14 cellular contexts compared by ENCODE assay signal in genomic region chr1:160163612-160164011, GRCh38. TPM values are rescaled to one million over a fixed set of nuclear protein-coding genes. Genes with fewer than 3 reads are reported as not detected.
A peak's percentile ranks its signal among the peaks of the same experiment; 100 is the strongest.
DNase-seq lines count a peak whose midpoint lies in the region; ATAC-seq and TF ChIP-seq lines count a peak whose summit lies in the region.
"Had no signal": no experiment of that assay in that cellular context is flagged by ENCODE, and none has a peak within 500 bp of the region (broad histone marks: within the 10 kb centered on the region; RNA-seq: fewer than 3 reads in every experiment).

No MANE protein-coding gene starts in this region.

- peak; percentile 7 for TF ChIP-seq CTCF in liver (IDR thresholded peaks at IDR 0.05; ENCODE audit: low read depth, low read length, missing input control)

- H3K4me3 ChIP-seq in liver (ENCODE audit: low read depth in 1 of 3, low read length in 3 of 3), result no peak overlapping the region

- no peaks in the 10 kb centered on the region for H3K36me3 ChIP-seq in liver (ENCODE audit: control insufficient read depth in 4 of 4, insufficient read depth in 3 of 4, low read depth in 1 of 4, low read length in 3 of 4)

- no peaks in the 10 kb centered on the region for H3K4me1 ChIP-seq in liver (ENCODE audit: control insufficient read depth in 4 of 4, insufficient read depth in 4 of 4, low read length in 3 of 4)

- peak in 1 of 2 donors; percentile 34 for TF ChIP-seq RAD21 in liver (IDR thresholded peaks at IDR 0.05)

- ATAC-seq in HG03159 (IDR thresholded peaks at IDR 0.05; ENCODE audit: unreplicated experiment), result no peak
- ATAC-seq in GM18502 (IDR thresholded peaks at IDR 0.05; ENCODE audit: poor library complexity, unreplicated experiment), result no peak
- ATAC-seq: activated CD4-positive, CD25-positive, alpha-beta regulatory T cell treated with anti-CD3 and anti-CD28 coated beads, Interleukin-2, amount 50 U/mL, for 24 hours; esophagus mucosa had no signal

- no peaks in the 10 kb centered on the region for H3K27me3 ChIP-seq in liver (ENCODE audit: control insufficient read depth in 4 of 4, insufficient read depth in 4 of 4, low read length in 3 of 4)

- no peak overlapping the region for H3K27ac ChIP-seq in liver (ENCODE audit: low read depth in 1 of 2, low read length in 2 of 2)

- 94% methylated on average over 1 of the region's 1 CpG for WGBS in liver

- H3K9ac ChIP-seq in liver (ENCODE audit: low read depth in 1 of 2, low read length in 2 of 2), result no peak overlapping the region

- DNase-seq in Daoy (ENCODE audit: low read depth), result peak; percentile 18
- peak; percentile 32 for DNase-seq in SW480 (ENCODE audit: low spot score)
- no peak for DNase-seq in NCI-H146 (lab: John Stamatoyannopoulos, UW)
- DNase-seq: activated T-cell treated with anti-CD3 and anti-CD28 coated beads for 4 hours; CD4-positive, alpha-beta memory T cell; NCI-H1092; occipital lobe; substantia nigra; SW 1271 had no signal

- H3K9me3 ChIP-seq in liver (ENCODE audit: control insufficient read depth in 4 of 4, low read length in 3 of 4), result no peaks in the 10 kb centered on the region

TF ChIP-seq in liver, 16 proteins besides CTCF, POLR2A, EP300 and RAD21:
- TF ChIP-seq ATF3 (IDR thresholded peaks at IDR 0.05), result no peak
- no peak for TF ChIP-seq SP1 (IDR thresholded peaks at IDR 0.05)
- no peak for TF ChIP-seq RXRA (IDR thresholded peaks at IDR 0.05)
- no peak for TF ChIP-seq NR2F2 (IDR thresholded peaks at IDR 0.05)
- TF ChIP-seq GABPA (IDR thresholded peaks at IDR 0.05 in 1 of 2, conservative IDR thresholded peaks at IDR 0.05 in 1 of 2), result no peak
- no peak for TF ChIP-seq ZBTB33 (IDR thresholded peaks at IDR 0.05)
- TF ChIP-seq FOXA2 (IDR thresholded peaks at IDR 0.05), result no peak
- no peak for TF ChIP-seq TAF1 (conservative IDR thresholded peaks at IDR 0.05)
- TF ChIP-seq HNF4G (IDR thresholded peaks at IDR 0.05), result no peak
TF ChIP-seq in liver: peak in this region for 0.

RNA-seq across cellular contexts. Expression of gene ATP1A4, which starts 12.2 kb away (rescaled TPM):
- not detected in 2 replicates for total RNA-seq in Daoy (2014; rRNA removed; shearing (Covaris generic))
- total RNA-seq in liver, result not detected
- polyA plus RNA-seq in liver, result not detected
- total RNA-seq: CD4-positive, alpha-beta memory T cell; esophagus mucosa had no signal
- polyA plus RNA-seq: CD4-positive, alpha-beta memory T cell had no signal

RNA-seq across cellular contexts. Expression of gene CASQ1, which starts 26.8 kb away (rescaled TPM):
- total RNA-seq in Daoy (2014; rRNA removed; shearing (Covaris generic)), result not detected in 2 replicates
- total RNA-seq in liver, result not detected
- polyA plus RNA-seq in liver, result not detected
- total RNA-seq: CD4-positive, alpha-beta memory T cell had no signal
- polyA plus RNA-seq: CD4-positive, alpha-beta memory T cell had no signal

RNA-seq across cellular contexts. Expression of gene PEA15, which starts 41.6 kb away (rescaled TPM):
- 51.9 and 57.7 TPM in 2 replicates for total RNA-seq in Daoy (2014; rRNA removed; shearing (Covaris generic))
- total RNA-seq in liver, result 10 to 100 TPM; 10.3 to 11.9 TPM
- 10 to 100 TPM in 1 of 2 donors, 1 to 10 TPM in 1; 8.1 to 44.5 TPM for polyA plus RNA-seq in liver

RNA-seq across cellular contexts. Expression of gene ATP1A2, which starts 48.1 kb away (rescaled TPM):
- total RNA-seq in Daoy (2014; rRNA removed; shearing (Covaris generic)), result not detected in 2 replicates
- total RNA-seq in liver, result 1 to 10 TPM in 1 of 2 donors, under 1 TPM in 1; 0.09 to 1.5 TPM
- under 1 TPM; 0.21 to 0.37 TPM for polyA plus RNA-seq in liver
- total RNA-seq: CD4-positive, alpha-beta memory T cell had no signal
- polyA plus RNA-seq: CD4-positive, alpha-beta memory T cell had no signal
